Comparison of ENCODE assay signal across 8 cellular contexts in the genomic region with DNA sequence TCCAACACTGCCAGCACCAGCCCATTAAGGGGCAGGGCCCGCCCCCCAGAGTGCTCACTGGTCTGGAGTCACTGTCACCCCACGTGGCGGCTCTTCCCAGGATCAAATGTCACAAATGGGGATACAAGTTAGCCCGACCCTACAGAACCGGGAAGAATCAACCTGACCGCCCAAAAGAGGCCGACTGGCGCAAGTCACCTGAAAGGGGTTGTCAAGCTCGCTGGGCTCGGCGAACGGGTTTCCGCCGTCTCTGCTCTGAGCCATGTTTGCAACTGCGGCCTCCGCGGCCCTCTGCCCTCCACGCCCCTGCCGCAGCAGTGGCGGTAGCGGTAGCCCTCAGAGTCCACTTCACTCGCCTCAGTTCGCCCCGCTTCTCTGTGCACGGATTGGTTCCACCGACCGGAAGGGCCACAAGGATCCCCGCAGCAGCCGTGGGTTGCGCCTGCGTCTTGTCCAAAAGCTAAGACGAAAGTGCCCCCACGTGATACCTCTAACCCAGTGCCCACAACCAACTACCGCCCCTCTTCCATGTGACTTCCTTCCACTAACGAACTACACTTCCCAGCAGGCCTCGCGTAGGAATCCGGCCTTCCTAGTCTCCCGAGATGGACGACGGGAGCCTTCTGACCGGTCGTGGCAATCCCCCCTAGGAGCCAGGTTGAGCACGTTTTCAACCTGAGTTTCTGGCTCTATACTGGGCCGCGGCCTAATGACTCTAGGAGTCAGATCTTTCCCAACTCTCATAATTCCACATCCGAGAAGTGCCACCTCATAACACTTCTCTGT. TPM values are rescaled to one million over a fixed set of nuclear protein-coding genes. Genes with fewer than 3 reads are reported as not detected.
DNase-seq lines count a peak whose midpoint lies in the region; ATAC-seq and TF ChIP-seq lines count a peak whose summit lies in the region.

Gene SCAMP3 (minus strand): TSS at position 473 of the 786 bp plus-strand sequence. CDS start 209 bp downstream, at position 264.

- H3K9me3 Mint-ChIP-seq in activated CD4-positive, alpha-beta memory T cell treated with anti-CD3 and anti-CD28 coated beads for 36 hours: no peaks in the 10 kb centered on the region

- DNase-seq in CD1c-positive myeloid dendritic cell (ENCODE audit: extremely low spot score): peak; percentile 97
- peak; percentile 99 for DNase-seq in NCI-H82 treated with DMSO at 0.1 percent for 48 hours (lab: John Stamatoyannopoulos, UW; ENCODE audit: unreplicated experiment)
- peak; percentile 94 for DNase-seq in activated CD4-positive, alpha-beta memory T cell treated with anti-CD3 and anti-CD28 coated beads for 36 hours
- peak; percentile 98 for DNase-seq in lower leg skin (ENCODE audit: low spot score in 2 of 2)
- peak; percentile 70 to 88 for DNase-seq in stimulated activated CD4-positive, alpha-beta T cell treated with anti-CD3 and anti-CD28 coated beads, Interleukin-4, amount 100 ng/mL, for 48 hours (ENCODE audit: low read depth in 2 of 2)

- H3K4me3 Mint-ChIP-seq in activated CD4-positive, alpha-beta memory T cell treated with anti-CD3 and anti-CD28 coated beads for 36 hours: peak within 1 kb of the TSS; percentile 98

- no peak for TF ChIP-seq CTCF in lower leg skin (IDR thresholded peaks at IDR 0.05)

- peak within 1 kb of the TSS; percentile 95 to 97 for H3K4me3 ChIP-seq in duodenal mucosa (ENCODE audit: low read depth in 1 of 2, low read length in 2 of 2)
- H3K4me3 ChIP-seq in lower leg skin (ENCODE audit: low read depth, poor library complexity, severe bottlenecking): peak within 1 kb of the TSS; percentile 65

- H3K27ac ChIP-seq in duodenal mucosa (ENCODE audit: low read depth, low read length): peak within 1 kb of the TSS; percentile 41

- peak within 1 kb of the TSS; percentile 80 to 96 for H3K9ac ChIP-seq in duodenal mucosa (ENCODE audit: low read depth in 1 of 2, low read length in 2 of 2)

- WGBS in lower leg skin, 2 donors: 0 to 1% methylated on average over 35 to 39 of the region's 47 CpGs

- POLR2A ChIA-PET in activated CD4-positive, alpha-beta memory T cell treated with anti-CD3 and anti-CD28 coated beads for 36 hours (lab: Charles Lee): interaction anchor here (1.0 to 2.1 kb wide), 9 partner anchors 8 to 68 kb away, joined by 3 to 14 read pairs (median 5); partner anchors contain the start of genes CLK2 and FDPS

- H3K9me3 ChIP-seq in duodenal mucosa (ENCODE audit: control insufficient read depth in 1 of 2, low read length in 2 of 2): no peaks in the 10 kb centered on the region

- peaks cover 68% of the 10 kb centered on the region for H3K36me3 Mint-ChIP-seq in activated CD4-positive, alpha-beta memory T cell treated with anti-CD3 and anti-CD28 coated beads for 36 hours

- no peaks in the 10 kb centered on the region for H3K27me3 Mint-ChIP-seq in activated CD4-positive, alpha-beta memory T cell treated with anti-CD3 and anti-CD28 coated beads for 36 hours

- peak within 1 kb of the TSS; percentile 88 for H3K27ac Mint-ChIP-seq in activated CD4-positive, alpha-beta memory T cell treated with anti-CD3 and anti-CD28 coated beads for 36 hours

- peak; percentile 81 for ATAC-seq in GM19438 (IDR thresholded peaks at IDR 0.05; ENCODE audit: low read depth, unreplicated experiment)
- peak; percentile 52 for ATAC-seq in HG03575 (IDR thresholded peaks at IDR 0.05; ENCODE audit: extremely low read depth, insufficient number of reproducible peaks, low FRiP score, unreplicated experiment)

- CTCF ChIA-PET in activated CD4-positive, alpha-beta memory T cell treated with anti-CD3 and anti-CD28 coated beads for 36 hours (lab: Charles Lee): interaction anchor here (1.2 to 5.6 kb wide), 6 partner anchors 11 to 62 kb away, joined by 4 to 90 read pairs (median 8); partner anchors contain the start of gene CLK2

- intact Hi-C loops in activated CD4-positive, alpha-beta memory T cell treated with anti-CD3 and anti-CD28 coated beads for 36 hours (cut with micrococcal nuclease): loop anchor here (1.0 kb wide), 5 partner anchors 11 to 300 kb away; partner anchors contain the start of genes ASH1L, CLK2 and HCN3
- intact Hi-C loops in lower leg skin (cut with DNase I; ENCODE audit: low total_unique reads): loop anchor here (10.0 kb wide), 1 partner anchor 333 kb away; no protein-coding TSS in a partner anchor

- peaks cover 10 to 22% of the 10 kb centered on the region in 2 donors for H3K4me1 ChIP-seq in duodenal mucosa (ENCODE audit: control insufficient read depth in 1 of 2, insufficient read depth in 2 of 2, low read length in 2 of 2)

- no peaks in the 10 kb centered on the region for H3K27me3 ChIP-seq in duodenal mucosa (ENCODE audit: control insufficient read depth in 1 of 2, insufficient read depth in 2 of 2, low read length in 2 of 2)

- peaks cover 24% of the 10 kb centered on the region for H3K4me1 Mint-ChIP-seq in activated CD4-positive, alpha-beta memory T cell treated with anti-CD3 and anti-CD28 coated beads for 36 hours (ENCODE audit: low read depth)

- peaks cover 34 to 56% of the 10 kb centered on the region in 2 donors for H3K36me3 ChIP-seq in duodenal mucosa (ENCODE audit: control insufficient read depth in 1 of 2, insufficient read depth in 2 of 2, low read length in 2 of 2)

- TF ChIP-seq POLR2A in lower leg skin (IDR thresholded peaks at IDR 0.05): no peak

RNA-seq across cellular contexts. Expression of gene SCAMP3, which starts in this region (rescaled TPM):
- total RNA-seq in activated CD4-positive, alpha-beta memory T cell treated with anti-CD3 and anti-CD28 coated beads for 36 hours: 10 to 100 TPM; 89.6 to 91.7 TPM
- total RNA-seq in lower leg skin: 10 to 100 TPM; 67.8 to 96.9 (median 87.6) TPM

Comparison
In these comparisons a context has a peak if more than half of its experiments do, and no peak if none do; other contexts are left out.
1. Peak in every context shown above with its lines: DNase-seq, ATAC-seq, H3K4me3 ChIP-seq and H3K27ac ChIP-seq.